In the genomic region with DNA sequence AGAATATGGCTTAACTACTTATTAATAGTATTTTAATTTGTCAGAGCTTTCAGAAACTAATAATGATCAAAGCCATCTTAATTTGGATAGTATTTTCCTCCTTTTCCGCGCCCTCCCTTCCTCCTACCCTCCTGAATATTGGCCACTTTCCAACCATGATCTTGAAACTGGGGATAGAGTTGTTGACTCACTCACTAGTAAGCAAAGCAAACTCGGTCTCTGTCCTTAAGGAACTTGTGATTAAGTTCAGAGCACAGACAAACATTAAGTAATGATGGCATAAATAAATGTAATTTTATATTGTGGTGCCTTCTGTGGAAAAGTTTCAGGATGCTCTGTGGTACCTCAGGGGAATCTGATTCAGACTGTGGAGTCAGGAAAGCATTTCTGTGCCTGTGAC, we compare ENCODE assay signal across 1 cellular context.
TF ChIP-seq lines count a peak whose summit lies in the region.

No MANE protein-coding gene starts in this region.

TF ChIP-seq in IMR-90, 13 proteins besides CTCF, POLR2A, EP300 and RAD21:
- TF ChIP-seq MAZ (IDR thresholded peaks at IDR 0.05; ENCODE audit: borderline replicate concordance, low read depth, low read length) (no peak), RFX5 (IDR thresholded peaks at IDR 0.05; ENCODE audit: low read depth, low read length) (no peak), CHD1 (IDR thresholded peaks at IDR 0.05; ENCODE audit: low read depth, low read length) (no peak), RCOR1 (IDR thresholded peaks at IDR 0.05; ENCODE audit: insufficient replicate concordance, low read length) (no peak)
